In the genomic region with DNA sequence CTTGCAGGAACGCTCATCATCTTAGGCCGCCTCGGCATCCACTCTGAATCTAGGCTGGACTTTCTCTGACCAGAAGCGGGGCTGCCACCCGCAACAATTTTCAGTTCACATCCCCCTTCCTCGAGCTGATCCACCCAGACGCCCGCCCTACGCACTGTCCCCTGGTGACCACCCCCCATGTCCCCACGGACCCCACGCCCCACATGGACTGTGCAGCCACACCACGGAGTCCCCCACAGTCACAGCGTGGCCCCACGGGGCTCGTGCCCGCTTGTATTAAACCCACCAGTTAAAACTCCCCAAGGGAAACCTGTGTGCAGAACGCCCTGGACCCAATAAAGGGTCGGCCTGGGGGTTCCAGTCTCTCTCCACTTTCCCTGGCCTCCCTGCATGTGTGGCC, we compare ENCODE assay signal across 1 cellular context.
TF ChIP-seq lines count a peak whose summit lies in the region.

No MANE protein-coding gene starts in this region.

TF ChIP-seq in IMR-90, 13 proteins besides CTCF, POLR2A, EP300 and RAD21:
- no peak for TF ChIP-seq SMC3 (IDR thresholded peaks at IDR 0.05; ENCODE audit: low read depth, low read length)
- no peak for TF ChIP-seq MAFK (IDR thresholded peaks at IDR 0.05; ENCODE audit: low read depth, low read length)
- TF ChIP-seq, protein P1, sequence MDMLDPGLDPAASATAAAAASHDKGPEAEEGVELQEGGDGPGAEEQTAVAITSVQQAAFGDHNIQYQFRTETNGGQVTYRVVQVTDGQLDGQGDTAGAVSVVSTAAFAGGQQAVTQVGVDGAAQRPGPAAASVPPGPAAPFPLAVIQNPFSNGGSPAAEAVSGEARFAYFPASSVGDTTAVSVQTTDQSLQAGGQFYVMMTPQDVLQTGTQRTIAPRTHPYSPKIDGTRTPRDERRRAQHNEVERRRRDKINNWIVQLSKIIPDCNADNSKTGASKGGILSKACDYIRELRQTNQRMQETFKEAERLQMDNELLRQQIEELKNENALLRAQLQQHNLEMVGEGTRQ (IDR thresholded peaks at IDR 0.05; ENCODE audit: low read depth, low read length): no peak
- TF ChIP-seq RFX5 (IDR thresholded peaks at IDR 0.05; ENCODE audit: low read depth, low read length): no peak
- TF ChIP-seq CEBPB (IDR thresholded peaks at IDR 0.05; ENCODE audit: low read depth, low read length): no peak
- no peak for TF ChIP-seq MXI1 (IDR thresholded peaks at IDR 0.05; ENCODE audit: borderline replicate concordance, low read depth, low read length)
- TF ChIP-seq, protein P2, sequence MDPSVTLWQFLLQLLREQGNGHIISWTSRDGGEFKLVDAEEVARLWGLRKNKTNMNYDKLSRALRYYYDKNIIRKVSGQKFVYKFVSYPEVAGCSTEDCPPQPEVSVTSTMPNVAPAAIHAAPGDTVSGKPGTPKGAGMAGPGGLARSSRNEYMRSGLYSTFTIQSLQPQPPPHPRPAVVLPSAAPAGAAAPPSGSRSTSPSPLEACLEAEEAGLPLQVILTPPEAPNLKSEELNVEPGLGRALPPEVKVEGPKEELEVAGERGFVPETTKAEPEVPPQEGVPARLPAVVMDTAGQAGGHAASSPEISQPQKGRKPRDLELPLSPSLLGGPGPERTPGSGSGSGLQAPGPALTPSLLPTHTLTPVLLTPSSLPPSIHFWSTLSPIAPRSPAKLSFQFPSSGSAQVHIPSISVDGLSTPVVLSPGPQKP (IDR thresholded peaks at IDR 0.05; ENCODE audit: borderline replicate concordance, low read depth, low read length): no peak
- TF ChIP-seq CHD1 (IDR thresholded peaks at IDR 0.05; ENCODE audit: low read depth, low read length): no peak
- TF ChIP-seq BHLHE40 (IDR thresholded peaks at IDR 0.05; ENCODE audit: low read depth, low read length): no peak
- TF ChIP-seq FOS (IDR thresholded peaks at IDR 0.05; ENCODE audit: low read depth, low read length): no peak
- no peak for TF ChIP-seq NFE2L2 (IDR thresholded peaks at IDR 0.05; ENCODE audit: low read depth, low read length)
- no peak for TF ChIP-seq RCOR1 (IDR thresholded peaks at IDR 0.05; ENCODE audit: insufficient replicate concordance, low read length)
- no peak for TF ChIP-seq MAZ (IDR thresholded peaks at IDR 0.05; ENCODE audit: borderline replicate concordance, low read depth, low read length)
